Comparison of ENCODE assay signal across 1 cellular context in the genomic region with DNA sequence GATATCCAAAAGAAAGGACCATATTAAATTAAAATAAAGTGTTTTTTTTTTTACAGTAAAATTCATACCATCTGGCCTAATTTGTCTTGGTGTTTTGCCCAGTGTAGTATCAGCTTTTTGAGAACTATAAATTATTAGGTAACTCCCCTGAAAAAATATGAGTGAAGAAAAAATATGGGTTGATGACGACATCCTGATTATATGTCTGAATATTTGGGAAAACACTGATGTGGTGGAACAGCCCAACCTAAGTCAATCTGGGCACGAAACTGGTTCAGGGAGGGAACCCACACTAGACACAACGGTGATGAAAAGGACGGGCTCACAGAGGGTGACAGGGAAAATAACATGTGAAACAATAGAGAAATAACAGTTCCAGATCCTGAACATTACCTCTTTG.
TF ChIP-seq lines count a peak whose summit lies in the region.

No MANE protein-coding gene starts in this region.

TF ChIP-seq in IMR-90, 13 proteins besides CTCF, POLR2A, EP300 and RAD21 (continued from another document):
- TF ChIP-seq CEBPB (IDR thresholded peaks at IDR 0.05; ENCODE audit: low read depth, low read length) (no peak), SMC3 (IDR thresholded peaks at IDR 0.05; ENCODE audit: low read depth, low read length) (no peak), MAFK (IDR thresholded peaks at IDR 0.05; ENCODE audit: low read depth, low read length) (no peak), MAZ (IDR thresholded peaks at IDR 0.05; ENCODE audit: borderline replicate concordance, low read depth, low read length) (no peak), RCOR1 (IDR thresholded peaks at IDR 0.05; ENCODE audit: insufficient replicate concordance, low read length) (no peak), BHLHE40 (IDR thresholded peaks at IDR 0.05; ENCODE audit: low read depth, low read length) (no peak), RFX5 (IDR thresholded peaks at IDR 0.05; ENCODE audit: low read depth, low read length) (no peak)
- TF ChIP-seq, protein P1, sequence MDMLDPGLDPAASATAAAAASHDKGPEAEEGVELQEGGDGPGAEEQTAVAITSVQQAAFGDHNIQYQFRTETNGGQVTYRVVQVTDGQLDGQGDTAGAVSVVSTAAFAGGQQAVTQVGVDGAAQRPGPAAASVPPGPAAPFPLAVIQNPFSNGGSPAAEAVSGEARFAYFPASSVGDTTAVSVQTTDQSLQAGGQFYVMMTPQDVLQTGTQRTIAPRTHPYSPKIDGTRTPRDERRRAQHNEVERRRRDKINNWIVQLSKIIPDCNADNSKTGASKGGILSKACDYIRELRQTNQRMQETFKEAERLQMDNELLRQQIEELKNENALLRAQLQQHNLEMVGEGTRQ (IDR thresholded peaks at IDR 0.05; ENCODE audit: low read depth, low read length) = no peak
